ENCODE assay signal across 8 cellular contexts in the genomic region with DNA sequence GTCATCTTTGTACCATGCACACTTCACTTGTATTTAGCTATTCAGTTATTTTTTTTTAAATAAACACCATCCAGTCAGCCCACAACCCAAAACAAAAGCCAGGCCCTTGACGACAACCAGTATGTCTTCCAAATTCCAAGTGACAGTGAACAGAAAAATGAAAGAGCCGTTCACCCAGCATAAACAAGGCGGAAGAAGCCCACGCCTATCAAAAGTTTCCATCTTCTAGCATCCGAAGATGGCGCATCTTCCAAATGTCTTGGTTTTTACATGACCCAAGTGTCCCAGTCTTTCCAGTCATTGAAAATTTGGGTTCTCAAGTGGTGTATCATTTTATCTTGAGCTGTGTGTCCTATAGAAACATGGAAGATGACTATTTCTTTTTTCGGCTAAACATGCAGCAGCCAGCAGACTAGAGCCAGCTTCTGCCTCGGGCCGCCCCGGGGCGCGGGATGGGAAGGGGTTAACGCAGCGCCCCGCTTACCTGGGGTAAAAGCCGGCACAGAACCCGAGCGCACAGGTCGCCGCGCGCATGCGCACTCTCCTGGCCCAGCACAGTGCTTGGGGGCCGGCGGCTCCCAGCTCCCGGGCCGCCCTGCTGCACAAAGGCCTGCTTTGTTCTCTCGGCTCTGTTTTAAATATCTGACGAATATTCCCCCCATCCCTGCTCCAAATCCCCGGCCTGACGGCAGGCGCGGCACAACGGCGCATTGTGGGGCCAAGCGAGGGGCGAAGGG.
DNase-seq lines count a peak whose midpoint lies in the region; ATAC-seq, FAIRE-seq and TF ChIP-seq lines count a peak whose summit lies in the region.

No MANE protein-coding gene starts in this region.

- H3K36me3 ChIP-seq in mucosa of rectum (ENCODE audit: control insufficient read depth in 2 of 2, insufficient read depth in 2 of 2, low read length in 2 of 2), result no peaks in the 10 kb centered on the region

- no peaks in the 10 kb centered on the region for H3K9me3 Mint-ChIP-seq in effector memory CD8-positive, alpha-beta T cell

- FAIRE-seq in GM12891 (lab: Jason Lieb, UNC), result no peak

- H3K9ac ChIP-seq in mucosa of rectum (ENCODE audit: low read depth in 1 of 2, low read length in 2 of 2), result peak overlapping the region in 1 of 2 donors; percentile 73

- DNase-seq in GM12891 (ENCODE audit: insufficient read length, low spot score), result peak; percentile 53
- DNase-seq in activated CD4-positive, alpha-beta T cell treated with anti-CD3 and anti-CD28 coated beads, Interleukin-2, amount 50 U/mL, for 48 hours, result peak; percentile 45 to 56
- peak in 2 of 3 experiments; percentile 9 to 29 for DNase-seq in effector memory CD8-positive, alpha-beta T cell
- DNase-seq in stimulated activated CD8-positive, alpha-beta memory T cell treated with anti-CD3 and anti-CD28 coated beads, Interleukin-7, amount 100 ng/mL, for 4 hours (ENCODE audit: low read depth in 2 of 2), result peak; percentile 5 to 54
- DNase-seq in dermis blood vessel endothelial cell, result no peak

- H3K4me1 Mint-ChIP-seq in effector memory CD8-positive, alpha-beta T cell (ENCODE audit: low read depth in 2 of 2), result peaks cover 5% of the 10 kb centered on the region in 2 donors

- peaks cover 4% of the 10 kb centered on the region for H3K36me3 Mint-ChIP-seq in effector memory CD8-positive, alpha-beta T cell (ENCODE audit: insufficient read depth)

- peak overlapping the region; percentile 71 to 74 for H3K4me3 Mint-ChIP-seq in effector memory CD8-positive, alpha-beta T cell

- H3K4me3 ChIP-seq in mucosa of rectum (ENCODE audit: low read length in 2 of 2), result peak overlapping the region; percentile 47 to 60

- H3K4me1 ChIP-seq in mucosa of rectum (ENCODE audit: control insufficient read depth in 2 of 2, insufficient read depth in 2 of 2, low read length in 2 of 2), result peaks cover 4 to 6% of the 10 kb centered on the region in 2 donors

- peak; percentile 57 for ATAC-seq in effector memory CD8-positive, alpha-beta T cell (replicated peaks)
- no peak for ATAC-seq in HG03135 (IDR thresholded peaks at IDR 0.05; ENCODE audit: unreplicated experiment)
- ATAC-seq in HG02938 (IDR thresholded peaks at IDR 0.05; ENCODE audit: unreplicated experiment), result no peak

- no peaks in the 10 kb centered on the region for H3K27me3 Mint-ChIP-seq in effector memory CD8-positive, alpha-beta T cell

- TF ChIP-seq POLR2A in GM12891 (IDR thresholded peaks at IDR 0.05; ENCODE audit: low read depth, low read length), result no peak

- H3K27ac ChIP-seq in mucosa of rectum (ENCODE audit: low read depth in 2 of 2, low read length in 2 of 2), result peak overlapping the region; percentile 74 to 90

- H3K9me3 ChIP-seq in mucosa of rectum (ENCODE audit: control insufficient read depth in 2 of 2, low read length in 2 of 2), result no peaks in the 10 kb centered on the region

- no peaks in the 10 kb centered on the region for H3K27me3 ChIP-seq in mucosa of rectum (ENCODE audit: control insufficient read depth in 2 of 2, insufficient read depth in 2 of 2, low read length in 2 of 2)

- H3K27ac Mint-ChIP-seq in effector memory CD8-positive, alpha-beta T cell, result peak overlapping the region; percentile 75 to 84

TF ChIP-seq in GM12891, 5 proteins besides CTCF, POLR2A, EP300 and RAD21:
- TF ChIP-seq POLR2AphosphoS5 (IDR thresholded peaks at IDR 0.05; ENCODE audit: low read depth, low read length), result no peak
- TF ChIP-seq POU2F2 (IDR thresholded peaks at IDR 0.05; ENCODE audit: low read depth, low read length), result no peak
- no peak for TF ChIP-seq PAX5 (IDR thresholded peaks at IDR 0.05; ENCODE audit: insufficient read depth, low read length, severe bottlenecking)
- no peak for TF ChIP-seq SPI1 (IDR thresholded peaks at IDR 0.05; ENCODE audit: low read depth, low read length)
- TF ChIP-seq TAF1 (IDR thresholded peaks at IDR 0.05; ENCODE audit: low read depth, low read length), result no peak
TF ChIP-seq in GM12891: peak in this region for 0.
